12 cellular contexts compared by ENCODE assay signal in genomic region chr3:117622130-117622841, GRCh38.
DNase-seq lines count a peak whose midpoint lies in the region; ATAC-seq and TF ChIP-seq lines count a peak whose summit lies in the region.
"Had no signal": no experiment of that assay in that cellular context is flagged by ENCODE, and none has a peak within 500 bp of the region (broad histone marks: within the 10 kb centered on the region; RNA-seq: fewer than 3 reads in every experiment).

No MANE protein-coding gene starts in this region.

- H3K4me3 ChIP-seq in AG04450 (ENCODE audit: low read depth, low read length) (no peak overlapping the region), HFF-Myc (replicated peaks; ENCODE audit: low read depth, low read length) (no peak overlapping the region), astrocyte of the cerebellum (ENCODE audit: low read depth, low read length) (no peak overlapping the region)

- CTCF ChIA-PET in AG04450 (lab: Charles Lee): no interaction called here

- in situ Hi-C loops in astrocyte of the cerebellum (cut with HindIII; ENCODE audit: low sequenced_read_pairs): no loop called here

- no peak for ATAC-seq in HG02623 (IDR thresholded peaks at IDR 0.05; ENCODE audit: unreplicated experiment)
- ATAC-seq: naive thymus-derived CD4-positive, alpha-beta T cell had no signal

- H3K27ac ChIP-seq in AG04450 (ENCODE audit: low read depth, low read length): peak overlapping the region; percentile 47

- POLR2A ChIA-PET in AG04450 (lab: Yijun Ruan, JAX): no interaction called here

- TF ChIP-seq CTCF in AG04450 (IDR thresholded peaks at IDR 0.05; ENCODE audit: low read depth, low read length): no peak
- TF ChIP-seq CTCF in HFF-Myc (IDR thresholded peaks at IDR 0.05; ENCODE audit: low read depth, low read length, missing control alignments): no peak
- TF ChIP-seq CTCF in astrocyte of the cerebellum (IDR thresholded peaks at IDR 0.05; ENCODE audit: low read depth, low read length, missing control alignments): no peak

- H3K27me3 ChIP-seq in AG04450 (ENCODE audit: control insufficient read depth, insufficient read depth, low read length): no peaks in the 10 kb centered on the region

- H3K9me3 ChIP-seq in AG04450 (ENCODE audit: control insufficient read depth, insufficient read depth, low read length): no peaks in the 10 kb centered on the region
- H3K9me3 ChIP-seq: Caco-2 had no signal

- peak; percentile 60 for DNase-seq in AG04450 (ENCODE audit: low read depth, low spot score)
- DNase-seq in HFF-Myc (ENCODE audit: extremely low read depth, low read depth): peak; percentile 42
- peak; percentile 53 for DNase-seq in astrocyte of the cerebellum (ENCODE audit: low read depth)
- DNase-seq in islet precursor cell: peak; percentile 74
- no peak for DNase-seq in NCI-H1930 (lab: John Stamatoyannopoulos, UW)
- no peak for DNase-seq in iPS-NIHi7 (ENCODE audit: extremely low spot score)
- no peak for DNase-seq in DMS 273 (lab: John Stamatoyannopoulos, UW; ENCODE audit: unreplicated experiment)
- DNase-seq: activated T-cell treated with anti-CD3 and anti-CD28 coated beads for 4 hours; Caco-2; MM.1S; naive thymus-derived CD4-positive, alpha-beta T cell had no signal

Comparison
In these comparisons a context has a peak if more than half of its experiments do, and no peak if none do; other contexts are left out.
1. DNase-seq: peak in AG04450 (single experiment), HFF-Myc (single experiment), astrocyte of the cerebellum (single experiment) and islet precursor cell (single experiment); none in NCI-H1930 (0 of 2), iPS-NIHi7 (single experiment) and DMS 273 (single experiment).